In genomic region chr18:24428709-24429108, GRCh38 we compare ENCODE assay signal across 21 cellular contexts. TPM values are rescaled to one million over a fixed set of nuclear protein-coding genes. Genes with fewer than 3 reads are reported as not detected.
DNase-seq lines count a peak whose midpoint lies in the region; ATAC-seq and TF ChIP-seq lines count a peak whose summit lies in the region.
"Had no signal": no experiment of that assay in that cellular context is flagged by ENCODE, and none has a peak within 500 bp of the region (broad histone marks: within the 10 kb centered on the region; RNA-seq: fewer than 3 reads in every experiment).

No MANE protein-coding gene starts in this region.

- no peak for TF ChIP-seq EP300 in transverse colon (IDR thresholded peaks at IDR 0.05; ENCODE audit: low read depth)
- TF ChIP-seq EP300 in suprapubic skin (IDR thresholded peaks at IDR 0.05) = no peak

- H3K4me1 Mint-ChIP-seq in HFFc6 (ENCODE audit: low read depth) (peaks cover 29% of the 10 kb centered on the region), glutamatergic neuron (ENCODE audit: low read depth, unreplicated experiment) (peaks cover 12% of the 10 kb centered on the region)

- intact Hi-C loops in Panc1 (cut with micrococcal nuclease; ENCODE audit: unreplicated experiment) = loop anchor here (5.0 kb wide), 1 partner anchor 196 kb away; no protein-coding TSS in a partner anchor
- intact Hi-C loops in transverse colon (cut with DNase I; ENCODE audit: low total_unique reads) = no loop called here

- H3K4me3 ChIP-seq in ACC112 (ENCODE audit: low read depth, low read length) (peak overlapping the region; percentile 86), Panc1 (ENCODE audit: low read depth in 2 of 2, low read length in 2 of 2) (no peak overlapping the region), transverse colon (no peak overlapping the region), suprapubic skin (no peak overlapping the region)
- H3K4me3 ChIP-seq: body of pancreas, SJSA1 had no signal

- WGBS in transverse colon (ENCODE audit: low coverage in 1 of 2), 2 donors = 67 to 71% methylated on average over 3 of the region's 3 CpGs
- WGBS in suprapubic skin = 71% methylated on average over 3 of the region's 3 CpGs

- no peak overlapping the region for H3K27ac Mint-ChIP-seq in HFFc6
- H3K27ac Mint-ChIP-seq in glutamatergic neuron (ENCODE audit: unreplicated experiment) = no peak overlapping the region
- H3K27ac Mint-ChIP-seq: activated CD4-positive, alpha-beta T cell treated with anti-CD3 and anti-CD28 coated beads for 36 hours had no signal

- H3K27me3 Mint-ChIP-seq in HFFc6 (ENCODE audit: insufficient read depth) (no peaks in the 10 kb centered on the region; the same call in 1 of the 2 replicates), glutamatergic neuron (ENCODE audit: unreplicated experiment) (no peaks in the 10 kb centered on the region)

- H2AFZ ChIP-seq in ACC112 (ENCODE audit: low read length, unreplicated experiment) = no peak overlapping the region

- peaks cover 23% of the 10 kb centered on the region for H3K79me2 ChIP-seq in ACC112 (ENCODE audit: control insufficient read depth, insufficient read depth, low read length, unreplicated experiment)

- TF ChIP-seq CTCF in HFFc6 (IDR thresholded peaks at IDR 0.05) (peak; percentile 55), Panc1 (IDR thresholded peaks at IDR 0.05) (peak; percentile 49; the same call in 1 of the 2 replicates), glutamatergic neuron (IDR thresholded peaks at IDR 0.05; ENCODE audit: partially characterized antibody, unreplicated experiment) (no peak), transverse colon (IDR thresholded peaks at IDR 0.05) (no peak), suprapubic skin (IDR thresholded peaks at IDR 0.05) (no peak)

- CTCF ChIA-PET in Panc1 (lab: Charles Lee) = interaction anchor here (0.9 to 1.0 kb wide), 2 partner anchors 59 to 69 kb away, joined by 4 read pairs; no protein-coding TSS in a partner anchor

- H3K4me3 Mint-ChIP-seq in HFFc6 (peak overlapping the region; percentile 95; the same call in 1 of the 2 replicates), glutamatergic neuron (ENCODE audit: unreplicated experiment) (peak overlapping the region; percentile 66)
- H3K4me3 Mint-ChIP-seq: activated CD4-positive, alpha-beta T cell treated with anti-CD3 and anti-CD28 coated beads for 36 hours had no signal

- H3K27me3 ChIP-seq in ACC112 (ENCODE audit: insufficient read depth, low read length) (no peaks in the 10 kb centered on the region), Panc1 (ENCODE audit: control insufficient read depth, insufficient read depth, low read length) (peaks cover 4% of the 10 kb centered on the region), transverse colon (peaks cover 12% of the 10 kb centered on the region), suprapubic skin (peaks cover 17% of the 10 kb centered on the region)
- H3K27me3 ChIP-seq: body of pancreas, SJSA1 had no signal

- in situ Hi-C loops in Panc1 (cut with HindIII; ENCODE audit: low pct_unique_long_range_greater_than_20kb, low sequenced_read_pairs) = no loop called here
- in situ Hi-C loops in transverse colon (cut with MboI; ENCODE audit: low pct_ligation_motif_present in 1 of 4, low pct_unique_long_range_greater_than_20kb in 1 of 4, low sequenced_read_pairs in 3 of 4) = no loop called here

- no TSS peak for BruUV-seq in Panc1 (replicated peaks; lab: Mats Ljungman, UMichigan)

- H3K4me1 ChIP-seq in ACC112 (ENCODE audit: control insufficient read depth, insufficient read depth, low read length, unreplicated experiment) = peaks cover 12% of the 10 kb centered on the region
- peaks cover 4% of the 10 kb centered on the region; the same call in 1 of the 2 replicates for H3K4me1 ChIP-seq in Panc1 (ENCODE audit: control insufficient read depth, insufficient read depth, low read length)
- peaks cover 0 to 13% (median 6%) of the 10 kb centered on the region in 4 donors for H3K4me1 ChIP-seq in transverse colon
- H3K4me1 ChIP-seq in suprapubic skin = peaks cover 15% of the 10 kb centered on the region
- H3K4me1 ChIP-seq: Caco-2 had no signal

- H3K36me3 Mint-ChIP-seq in HFFc6 (ENCODE audit: low read depth) (peaks cover 32% of the 10 kb centered on the region), glutamatergic neuron (ENCODE audit: unreplicated experiment) (no peaks in the 10 kb centered on the region)

- H3K36me3 ChIP-seq in ACC112 (ENCODE audit: insufficient read depth, low read length) (peaks cover 6% of the 10 kb centered on the region; the same call in 1 of the 2 replicates), Panc1 (ENCODE audit: control insufficient read depth, insufficient read depth, low read length) (peaks cover 3% of the 10 kb centered on the region), transverse colon (no peaks in the 10 kb centered on the region), suprapubic skin (peaks cover 9% of the 10 kb centered on the region)

- H3K9me3 Mint-ChIP-seq in HFFc6 (0 out of 2 replicates have a peak, but pooled peaks cover 9% of the 10 kb centered on the region), glutamatergic neuron (ENCODE audit: unreplicated experiment) (peaks cover 3% of the 10 kb centered on the region)

- POLR2A ChIA-PET in Panc1 (lab: Charles Lee) = interaction anchor here (0.6 kb wide), 1 partner anchor 1716 kb away, joined by 3 read pairs; no protein-coding TSS in a partner anchor

- TF ChIP-seq POLR2A in GM18505 (IDR thresholded peaks at IDR 0.05; ENCODE audit: borderline replicate concordance, extremely low read depth, insufficient read depth, insufficient read length) (no peak), transverse colon (IDR thresholded peaks at IDR 0.05) (no peak), suprapubic skin (IDR thresholded peaks at IDR 0.05) (no peak)

- ATAC-seq in Panc1 = no peak
- no peak for ATAC-seq in GM18505 (IDR thresholded peaks at IDR 0.05; ENCODE audit: unreplicated experiment)
- ATAC-seq: activated CD4-positive, alpha-beta T cell treated with anti-CD3 and anti-CD28 coated beads for 36 hours; body of pancreas; HepG2 had no signal

- DNase-seq in HFFc6 = no peak
- DNase-seq in Panc1 (ENCODE audit: low read depth, low spot score) = no peak
- DNase-seq in glutamatergic neuron = no peak
- no peak for DNase-seq in transverse colon
- DNase-seq in suprapubic skin (ENCODE audit: low spot score in 2 of 2) = no peak
- no peak for DNase-seq in D341Med (ENCODE audit: low spot score)
- DNase-seq: activated CD4-positive, alpha-beta T cell treated with anti-CD3 and anti-CD28 coated beads for 36 hours; activated naive CD4-positive, alpha-beta T cell treated with Interleukin-2 at 50 U/mL for 16 hours; body of pancreas; Caco-2; dorsolateral prefrontal cortex; esophagus squamous epithelium; GF-D8; head of caudate nucleus; kidney; stimulated activated CD4-positive, alpha-beta T cell treated with anti-CD3 and anti-CD28 coated beads, Interleukin-2, amount 100 ng/mL, for 48 hours; T1000 had no signal

- H3K9me3 ChIP-seq in Panc1 (ENCODE audit: control insufficient read depth, insufficient read depth, low read depth, low read length) (peaks cover 4% of the 10 kb centered on the region; the same call in 1 of the 2 replicates), transverse colon (no peaks in the 10 kb centered on the region), suprapubic skin (no peaks in the 10 kb centered on the region)
- H3K9me3 ChIP-seq: body of pancreas, Caco-2, esophagus squamous epithelium had no signal

- H3K27ac ChIP-seq in ACC112 (ENCODE audit: low read depth, low read length) (no peak overlapping the region), Panc1 (ENCODE audit: low read length) (no peak overlapping the region), transverse colon (no peak overlapping the region), suprapubic skin (no peak overlapping the region)
- H3K27ac ChIP-seq: body of pancreas, dorsolateral prefrontal cortex, esophagus squamous epithelium, SJSA1 had no signal

RNA-seq across cellular contexts. Expression of gene IMPACT, which starts 2.2 kb away (rescaled TPM):
- 10 to 100 TPM; 37.5 to 49.6 (median 45.6) TPM for total RNA-seq in HFFc6 (2021; fragmentation: NEBNext Ultra II Directional; extraction: Animal tissue kit (Norgen Biotek cat#: 25700))
- total RNA-seq in Panc1 (2021; ENCODE audit: unreplicated experiment) (36.2 TPM), glutamatergic neuron (ENCODE audit: unreplicated experiment) (11.6 TPM), transverse colon (10 to 100 TPM; 12.4 to 18.0 (median 16.5) TPM), suprapubic skin (10 to 100 TPM; 14.7 to 26.2 (median 15.4) TPM)
- 34.5 TPM for polyA plus RNA-seq in Panc1 (2012; ENCODE audit: insufficient read length)

RNA-seq across cellular contexts. Expression of gene OSBPL1A, which starts 31.1 kb away (rescaled TPM):
- total RNA-seq in HFFc6 (2021; fragmentation: NEBNext Ultra II Directional; extraction: Animal tissue kit (Norgen Biotek cat#: 25700)) = 10 to 100 TPM in 4 of 6 experiments, 1 to 10 TPM in 2; 6.2 to 16.3 (median 13.7) TPM
- total RNA-seq in Panc1 (2021; ENCODE audit: unreplicated experiment) (50.5 TPM), glutamatergic neuron (ENCODE audit: unreplicated experiment) (27.5 TPM), transverse colon (10 to 100 TPM; 16.1 to 80.0 (median 61.4) TPM), suprapubic skin (10 to 100 TPM; 31.0 to 42.2 (median 32.4) TPM)
- polyA plus RNA-seq in Panc1 (2012; ENCODE audit: insufficient read length) = 43.2 TPM
- polyA plus RNA-seq: HepG2 had no signal

RNA-seq across cellular contexts. Expression of gene HRH4, which starts 31.7 kb away (rescaled TPM):
- total RNA-seq in HFFc6 (2021; fragmentation: NEBNext Ultra II Directional; extraction: Animal tissue kit (Norgen Biotek cat#: 25700)) = not detected
- not detected for total RNA-seq in Panc1 (2021; ENCODE audit: unreplicated experiment)
- polyA plus RNA-seq in Panc1 (2012; ENCODE audit: insufficient read length) = not detected
- not detected for total RNA-seq in glutamatergic neuron (ENCODE audit: unreplicated experiment)
- not detected for total RNA-seq in transverse colon
- total RNA-seq in suprapubic skin = under 1 TPM in 1 of 4 donors, not detected in 3; 0.40 TPM
- total RNA-seq: body of pancreas, Caco-2, HepG2, kidney, SJSA1 had no signal
- polyA plus RNA-seq: HepG2 had no signal

Comparison
In these comparisons a context has a peak if more than half of its experiments do, and no peak if none do; other contexts are left out.
1. CTCF ChIP-seq: peak in HFFc6 (single experiment) and Panc1 (single experiment); none in glutamatergic neuron (single experiment), transverse colon (0 of 5) and suprapubic skin (0 of 2).